In the genomic region with DNA sequence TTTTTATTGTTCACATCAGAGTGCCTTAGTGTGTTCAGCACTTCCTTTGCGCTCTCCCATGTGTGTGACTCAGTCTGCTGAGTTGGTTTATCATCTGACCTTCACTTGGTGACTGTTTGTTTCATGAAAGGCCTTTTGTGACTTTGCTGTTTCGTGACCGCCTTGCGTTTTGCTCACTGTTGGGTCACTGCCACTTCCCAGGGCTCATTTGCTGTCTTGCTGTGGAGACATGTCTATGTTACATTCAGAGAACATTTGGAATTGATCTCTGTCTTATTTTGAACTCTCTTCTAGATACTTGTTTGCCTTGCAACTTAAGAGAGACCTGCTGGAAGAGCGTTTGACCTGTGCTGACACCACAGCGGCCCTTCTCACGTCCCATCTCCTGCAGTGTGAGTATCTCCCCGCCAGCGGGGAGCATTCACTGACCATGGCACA, we compare ENCODE assay signal across 12 cellular contexts. TPM values are rescaled to one million over a fixed set of nuclear protein-coding genes. Genes with fewer than 3 reads are reported as not detected.
DNase-seq lines count a peak whose midpoint lies in the region; ATAC-seq and TF ChIP-seq lines count a peak whose summit lies in the region.
"Had no signal": no experiment of that assay in that cellular context is flagged by ENCODE, and none has a peak within 500 bp of the region (broad histone marks: within the 10 kb centered on the region; RNA-seq: fewer than 3 reads in every experiment).

No MANE protein-coding gene starts in this region.

- no peak overlapping the region for H3K4me3 Mint-ChIP-seq in nephron progenitor cell
- no peak overlapping the region for H3K4me3 Mint-ChIP-seq in activated naive CD4-positive, alpha-beta T cell treated with anti-CD3 and anti-CD28 coated beads, Interleukin-2, amount 10 ng/mL, durations not matched to agents 7 days and 5 days

- H3K27ac Mint-ChIP-seq in nephron progenitor cell: peak overlapping the region; percentile 87
- H3K27ac Mint-ChIP-seq in activated naive CD4-positive, alpha-beta T cell treated with anti-CD3 and anti-CD28 coated beads, Interleukin-2, amount 10 ng/mL, durations not matched to agents 7 days and 5 days: no peak overlapping the region

- TF ChIP-seq CTCF in epithelial cell of proximal tubule (conservative IDR thresholded peaks at IDR 0.05; ENCODE audit: low read depth, low read length) (no peak), nephron progenitor cell (IDR thresholded peaks at IDR 0.05) (no peak)

- H3K27me3 Mint-ChIP-seq in nephron progenitor cell (ENCODE audit: low read depth, poor library complexity): no peaks in the 10 kb centered on the region
- H3K27me3 Mint-ChIP-seq in activated naive CD4-positive, alpha-beta T cell treated with anti-CD3 and anti-CD28 coated beads, Interleukin-2, amount 10 ng/mL, durations not matched to agents 7 days and 5 days: no peaks in the 10 kb centered on the region

- ATAC-seq in GM21737 (IDR thresholded peaks at IDR 0.05; ENCODE audit: unreplicated experiment): no peak

- H3K9me3 Mint-ChIP-seq in nephron progenitor cell: no peaks in the 10 kb centered on the region
- no peaks in the 10 kb centered on the region for H3K9me3 Mint-ChIP-seq in activated naive CD4-positive, alpha-beta T cell treated with anti-CD3 and anti-CD28 coated beads, Interleukin-2, amount 10 ng/mL, durations not matched to agents 7 days and 5 days
- H3K9me3 Mint-ChIP-seq: brain had no signal

- no peak overlapping the region for H3K4me3 ChIP-seq in epithelial cell of proximal tubule (ENCODE audit: low read depth, low read length)
- H3K4me3 ChIP-seq: tibial nerve had no signal

- CTCF ChIA-PET in activated naive CD4-positive, alpha-beta T cell treated with anti-CD3 and anti-CD28 coated beads, Interleukin-2, amount 10 ng/mL, durations not matched to agents 7 days and 5 days (lab: Charles Lee): no interaction called here

- DNase-seq in Ammon's horn (ENCODE audit: low spot score): peak; percentile 88
- peak; percentile 99 for DNase-seq in SK-MEL-5 (ENCODE audit: low read depth, low spot score)
- peak; percentile 12 for DNase-seq in epithelial cell of proximal tubule (ENCODE audit: low read depth)
- no peak for DNase-seq in nephron progenitor cell
- DNase-seq in activated naive CD4-positive, alpha-beta T cell treated with anti-CD3 and anti-CD28 coated beads, Interleukin-2, amount 10 ng/mL, durations not matched to agents 7 days and 5 days: no peak
- DNase-seq in GOT3 (lab: John Stamatoyannopoulos, UW): no peak
- DNase-seq in NCI-H2196 treated with DMSO at 0.1 percent for 48 hours (lab: John Stamatoyannopoulos, UW; ENCODE audit: unreplicated experiment): no peak
- DNase-seq: DND-41, NCI-H510A treated with DMSO at 0.1 percent for 48 hours had no signal

- peaks cover 6% of the 10 kb centered on the region for H3K4me1 Mint-ChIP-seq in nephron progenitor cell
- H3K4me1 Mint-ChIP-seq in activated naive CD4-positive, alpha-beta T cell treated with anti-CD3 and anti-CD28 coated beads, Interleukin-2, amount 10 ng/mL, durations not matched to agents 7 days and 5 days: no peaks in the 10 kb centered on the region

- in situ Hi-C loops in SK-MEL-5 (cut with HindIII; ENCODE audit: low pct_unique_long_range_greater_than_20kb, low sequenced_read_pairs): no loop called here

- peaks cover 21% of the 10 kb centered on the region for H3K36me3 Mint-ChIP-seq in nephron progenitor cell (ENCODE audit: low read depth)
- peaks cover 3% of the 10 kb centered on the region for H3K36me3 Mint-ChIP-seq in activated naive CD4-positive, alpha-beta T cell treated with anti-CD3 and anti-CD28 coated beads, Interleukin-2, amount 10 ng/mL, durations not matched to agents 7 days and 5 days

RNA-seq across cellular contexts. Expression of a gene that starts 54.7 kb away (rescaled TPM):
- 335 and 344 TPM in 2 replicates for total RNA-seq in SK-MEL-5 (2014; rRNA removed; shearing (Covaris generic))
- 246 and 315 TPM in 2 replicates for polyA plus RNA-seq in SK-MEL-5 (2015; cell fraction: cytosol; rRNA removed)
- 499 and 550 TPM in 2 replicates for polyA plus RNA-seq in SK-MEL-5 (2015; cell fraction: nucleus; rRNA removed)
- total RNA-seq in epithelial cell of proximal tubule: 34.2 and 43.3 TPM in 2 replicates

Comparison
In these comparisons a context has a peak if more than half of its experiments do, and no peak if none do; other contexts are left out.
1. DNase-seq: peak in Ammon's horn (single experiment), SK-MEL-5 (single experiment) and epithelial cell of proximal tubule (single experiment); none in nephron progenitor cell (single experiment), activated naive CD4-positive, alpha-beta T cell treated with anti-CD3 and anti-CD28 coated beads, Interleukin-2, amount 10 ng/mL, durations not matched to agents 7 days and 5 days (single experiment), GOT3 (single experiment) and NCI-H2196 treated with DMSO at 0.1 percent for 48 hours (single experiment).